Comparison of ENCODE assay signal across 14 cellular contexts in genomic region chr16:77890075-77890474, GRCh38.
"Had no signal": no experiment of that assay in that cellular context is flagged by ENCODE, and none has a peak within 500 bp of the region (broad histone marks: within the 10 kb centered on the region; RNA-seq: fewer than 3 reads in every experiment).

No MANE protein-coding gene starts in this region.

- H3K4me3 ChIP-seq: right atrium auricular region, tibial nerve, uterus had no signal

- DNase-seq: activated CD4-positive, alpha-beta T cell treated with anti-CD3 and anti-CD28 coated beads, Interleukin-2, amount 50 U/mL, for 4 hours; activated CD4-positive, CD25-positive, alpha-beta regulatory T cell treated with anti-CD3 and anti-CD28 coated beads, Interleukin-2, amount 50 U/mL, for 72 hours; activated gamma-delta T cell treated with Interleukin-2 at 50 U/mL for 16 hours; effector CD4-positive, alpha-beta T cell; hypothalamus; mammary epithelial cell; stimulated activated CD4-positive, alpha-beta T cell treated with anti-CD3 and anti-CD28 coated beads, Interleukin-2, amount 100 ng/mL, for 24 hours; stimulated activated naive CD8-positive, alpha-beta T cell treated with anti-CD3 and anti-CD28 coated beads, Interleukin-15, Interleukin-2, amounts not matched to agents 100 U/mL and 50 U/mL, for 24 hours; substantia nigra; uterus had no signal

- H3K9me3 Mint-ChIP-seq: activated naive CD4-positive, alpha-beta T cell treated with anti-CD3 and anti-CD28 coated beads, Interleukin-2, amount 50 U/mL, for 72 hours had no signal

- H3K36me3 Mint-ChIP-seq: activated naive CD4-positive, alpha-beta T cell treated with anti-CD3 and anti-CD28 coated beads, Interleukin-2, amount 50 U/mL, for 72 hours had no signal

- ATAC-seq: activated naive CD4-positive, alpha-beta T cell treated with anti-CD3 and anti-CD28 coated beads, Interleukin-2, amount 50 U/mL, for 72 hours; left lobe of liver; stimulated activated naive CD8-positive, alpha-beta T cell treated with anti-CD3 and anti-CD28 coated beads, Interleukin-15, Interleukin-2, amounts not matched to agents 100 U/mL and 50 U/mL, for 24 hours had no signal
